ENCODE assay signal across 1 cellular context in genomic region chr17:44385287-44386181, GRCh38.
TF ChIP-seq lines count a peak whose summit lies in the region.

No MANE protein-coding gene starts in this region.

TF ChIP-seq in HEK293, 187 proteins besides CTCF, POLR2A, EP300 and RAD21 (continued from another document):
- TF ChIP-seq PRDM10 (tag by site-specific recombination; IDR thresholded peaks at IDR 0.05) (peak; percentile 54), ZBTB26 (tag by site-specific recombination; optimal IDR thresholded peaks at IDR 0.05) (peak; percentile 57), GLIS2 (tag by site-specific recombination; IDR thresholded peaks at IDR 0.05) (peak; percentile 70), ZNF501 (tag by site-specific recombination; IDR thresholded peaks at IDR 0.05) (no peak), SP3 (tag by site-specific recombination; IDR thresholded peaks at IDR 0.05) (peak; percentile 69), ZNF776 (tag by site-specific recombination; IDR thresholded peaks at IDR 0.05; ENCODE audit: borderline replicate concordance) (no peak), PATZ1 (tag by site-specific recombination; IDR thresholded peaks at IDR 0.05) (peak; percentile 91), ZFP41 (tag by site-specific recombination; IDR thresholded peaks at IDR 0.05; ENCODE audit: borderline replicate concordance) (no peak), ATF2 (tag by site-specific recombination; IDR thresholded peaks at IDR 0.05; ENCODE audit: low read depth) (peak; percentile 47; the same call in 1 of the 2 replicates), ZBTB8A (tag by site-specific recombination; IDR thresholded peaks at IDR 0.05) (peak; percentile 69), ZNF513 (tag by site-specific recombination; IDR thresholded peaks at IDR 0.05) (no peak), KLF7 (tag by site-specific recombination; IDR thresholded peaks at IDR 0.05; ENCODE audit: borderline replicate concordance) (0 out of 2 replicates have a peak, but pooled peaks have one; percentile 15), ELK4 (IDR thresholded peaks at IDR 0.05; ENCODE audit: borderline replicate concordance, low read depth, low read length) (no peak), KLF17 (tag by site-specific recombination; IDR thresholded peaks at IDR 0.05) (0 out of 2 replicates have a peak, but pooled peaks have one; percentile 21), ZNF777 (tag by site-specific recombination; IDR thresholded peaks at IDR 0.05; ENCODE audit: borderline replicate concordance) (peak; percentile 60; the same call in 1 of the 2 replicates), GLIS1 (tag by site-specific recombination; IDR thresholded peaks at IDR 0.05) (peak; percentile 39; the same call in 1 of the 2 replicates), ZNF341 (tag by site-specific recombination; IDR thresholded peaks at IDR 0.05; ENCODE audit: low read depth) (peak; percentile 66), ZNF629 (tag by site-specific recombination; IDR thresholded peaks at IDR 0.05) (peak; percentile 61), HIC1 (tag by site-specific recombination; IDR thresholded peaks at IDR 0.05) (peak; percentile 23; the same call in 1 of the 2 replicates), ZNF10 (tag by site-specific recombination; IDR thresholded peaks at IDR 0.05) (0 out of 2 replicates have a peak, but pooled peaks have one; percentile 56), SALL2 (tag by site-specific recombination; IDR thresholded peaks at IDR 0.05; ENCODE audit: borderline replicate concordance) (no peak), BCL11B (tag by site-specific recombination; IDR thresholded peaks at IDR 0.05; ENCODE audit: low read depth) (peak; percentile 55; the same call in 1 of the 2 replicates)
